2 cellular contexts compared by ENCODE assay signal in genomic region chr1:239757711-239758110, GRCh38.
TF ChIP-seq lines count a peak whose summit lies in the region.

No MANE protein-coding gene starts in this region.

TF ChIP-seq in SK-N-SH treated with all-trans-retinoic acid at 6 μM for 48 hours, 23 proteins besides CTCF, POLR2A, EP300 and RAD21 (continued from another document):
- TF ChIP-seq TSHZ2 (CRISPR knock-in tag; IDR thresholded peaks at IDR 0.05) (no peak), TOX (CRISPR knock-in tag; IDR thresholded peaks at IDR 0.05; ENCODE audit: borderline replicate concordance) (no peak), CREB5 (CRISPR knock-in tag; IDR thresholded peaks at IDR 0.05; ENCODE audit: low read depth) (no peak), ZFP30 (CRISPR knock-in tag; IDR thresholded peaks at IDR 0.05) (no peak)
- TF ChIP-seq, protein P1, sequence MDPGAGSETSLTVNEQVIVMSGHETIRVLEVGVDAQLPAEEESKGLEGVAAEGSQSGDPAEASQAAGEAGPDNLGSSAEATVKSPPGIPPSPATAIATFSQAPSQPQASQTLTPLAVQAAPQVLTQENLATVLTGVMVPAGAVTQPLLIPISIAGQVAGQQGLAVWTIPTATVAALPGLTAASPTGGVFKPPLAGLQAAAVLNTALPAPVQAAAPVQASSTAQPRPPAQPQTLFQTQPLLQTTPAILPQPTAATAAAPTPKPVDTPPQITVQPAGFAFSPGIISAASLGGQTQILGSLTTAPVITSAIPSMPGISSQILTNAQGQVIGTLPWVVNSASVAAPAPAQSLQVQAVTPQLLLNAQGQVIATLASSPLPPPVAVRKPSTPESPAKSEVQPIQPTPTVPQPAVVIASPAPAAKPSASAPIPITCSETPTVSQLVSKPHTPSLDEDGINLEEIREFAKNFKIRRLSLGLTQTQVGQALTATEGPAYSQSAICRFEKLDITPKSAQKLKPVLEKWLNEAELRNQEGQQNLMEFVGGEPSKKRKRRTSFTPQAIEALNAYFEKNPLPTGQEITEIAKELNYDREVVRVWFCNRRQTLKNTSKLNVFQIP (CRISPR knock-in tag; IDR thresholded peaks at IDR 0.05; ENCODE audit: borderline replicate concordance, low read depth), result no peak

TF ChIP-seq in SK-N-SH, 30 proteins besides CTCF, POLR2A, EP300 and RAD21 (continued from another document):
- TF ChIP-seq, protein P2, sequence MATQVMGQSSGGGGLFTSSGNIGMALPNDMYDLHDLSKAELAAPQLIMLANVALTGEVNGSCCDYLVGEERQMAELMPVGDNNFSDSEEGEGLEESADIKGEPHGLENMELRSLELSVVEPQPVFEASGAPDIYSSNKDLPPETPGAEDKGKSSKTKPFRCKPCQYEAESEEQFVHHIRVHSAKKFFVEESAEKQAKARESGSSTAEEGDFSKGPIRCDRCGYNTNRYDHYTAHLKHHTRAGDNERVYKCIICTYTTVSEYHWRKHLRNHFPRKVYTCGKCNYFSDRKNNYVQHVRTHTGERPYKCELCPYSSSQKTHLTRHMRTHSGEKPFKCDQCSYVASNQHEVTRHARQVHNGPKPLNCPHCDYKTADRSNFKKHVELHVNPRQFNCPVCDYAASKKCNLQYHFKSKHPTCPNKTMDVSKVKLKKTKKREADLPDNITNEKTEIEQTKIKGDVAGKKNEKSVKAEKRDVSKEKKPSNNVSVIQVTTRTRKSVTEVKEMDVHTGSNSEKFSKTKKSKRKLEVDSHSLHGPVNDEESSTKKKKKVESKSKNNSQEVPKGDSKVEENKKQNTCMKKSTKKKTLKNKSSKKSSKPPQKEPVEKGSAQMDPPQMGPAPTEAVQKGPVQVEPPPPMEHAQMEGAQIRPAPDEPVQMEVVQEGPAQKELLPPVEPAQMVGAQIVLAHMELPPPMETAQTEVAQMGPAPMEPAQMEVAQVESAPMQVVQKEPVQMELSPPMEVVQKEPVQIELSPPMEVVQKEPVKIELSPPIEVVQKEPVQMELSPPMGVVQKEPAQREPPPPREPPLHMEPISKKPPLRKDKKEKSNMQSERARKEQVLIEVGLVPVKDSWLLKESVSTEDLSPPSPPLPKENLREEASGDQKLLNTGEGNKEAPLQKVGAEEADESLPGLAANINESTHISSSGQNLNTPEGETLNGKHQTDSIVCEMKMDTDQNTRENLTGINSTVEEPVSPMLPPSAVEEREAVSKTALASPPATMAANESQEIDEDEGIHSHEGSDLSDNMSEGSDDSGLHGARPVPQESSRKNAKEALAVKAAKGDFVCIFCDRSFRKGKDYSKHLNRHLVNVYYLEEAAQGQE (IDR thresholded peaks at IDR 0.05; ENCODE audit: low read depth, low read length), result no peak
- no peak for TF ChIP-seq TEAD4 (IDR thresholded peaks at IDR 0.05; ENCODE audit: borderline replicate concordance, insufficient read depth)
